ENCODE assay signal across 13 cellular contexts in the genomic region with DNA sequence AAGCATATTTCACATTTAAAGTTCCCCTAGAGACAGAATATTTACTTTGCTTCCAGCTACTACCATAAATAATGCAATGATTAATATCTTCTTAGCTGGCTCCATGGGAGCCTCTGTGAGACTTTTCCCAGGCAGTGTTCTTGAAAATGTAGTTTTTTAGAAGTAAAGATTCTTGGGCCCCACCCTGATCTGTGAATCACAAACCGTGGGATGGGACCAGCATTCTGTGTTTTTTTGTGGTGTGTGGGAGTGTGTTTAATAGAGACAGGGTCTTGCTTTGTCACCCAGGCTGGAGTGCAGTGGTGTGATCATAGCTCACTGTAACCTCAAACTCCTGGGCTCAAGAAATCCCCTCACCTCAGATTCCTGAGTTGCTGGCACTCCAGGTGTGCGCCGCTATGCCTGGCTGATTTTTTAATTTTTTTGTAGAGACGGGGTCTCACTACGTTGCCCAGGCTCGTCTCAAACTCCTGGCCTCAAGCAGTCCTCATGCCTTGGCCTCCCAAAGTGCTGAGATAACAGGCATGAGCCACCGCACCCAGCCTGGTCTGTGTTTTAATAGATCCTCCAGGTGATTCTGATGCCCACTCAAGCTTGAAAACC.
DNase-seq lines count a peak whose midpoint lies in the region; ATAC-seq and TF ChIP-seq lines count a peak whose summit lies in the region.
"Had no signal": no experiment of that assay in that cellular context is flagged by ENCODE, and none has a peak within 500 bp of the region (broad histone marks: within the 10 kb centered on the region; RNA-seq: fewer than 3 reads in every experiment).

No MANE protein-coding gene starts in this region.

- TF ChIP-seq CTCF in activated B cell treated with CpG ODN at 0.5 μM for 24 hours (IDR thresholded peaks at IDR 0.05) = no peak
- no peak for TF ChIP-seq CTCF in thyroid gland (IDR thresholded peaks at IDR 0.05)
- no peak for TF ChIP-seq CTCF in brain microvascular endothelial cell (IDR thresholded peaks at IDR 0.05; ENCODE audit: low read depth, low read length, missing control alignments)

- intact Hi-C loops in activated B cell treated with CpG ODN at 0.5 μM for 24 hours (cut with micrococcal nuclease) = no loop called here
- intact Hi-C loops in thyroid gland (cut with DNase I) = no loop called here

- no peaks in the 10 kb centered on the region for H3K9me3 Mint-ChIP-seq in activated B cell treated with CpG ODN at 0.5 μM for 24 hours
- H3K9me3 Mint-ChIP-seq in immature natural killer cell = no peaks in the 10 kb centered on the region

- peaks cover 85% of the 10 kb centered on the region for H3K36me3 Mint-ChIP-seq in activated B cell treated with CpG ODN at 0.5 μM for 24 hours (ENCODE audit: low read depth)
- H3K36me3 Mint-ChIP-seq in immature natural killer cell = peaks cover 17 to 63% (median 42%) of the 10 kb centered on the region in 3 donors

- in situ Hi-C loops in brain microvascular endothelial cell (cut with HindIII; ENCODE audit: low pct_ligation_motif_present, low sequenced_read_pairs) = no loop called here

- POLR2A ChIA-PET in activated B cell treated with CpG ODN at 0.5 μM for 24 hours (lab: Charles Lee) = interaction anchor here (0.8 to 5.8 kb wide), 2 partner anchors 8 to 21 kb away, joined by 4 to 49 read pairs; no protein-coding TSS in a partner anchor

- 56 to 62% methylated on average over 7 of the region's 7 CpGs for WGBS in thyroid gland, 2 donors

- no peaks in the 10 kb centered on the region for H3K27me3 Mint-ChIP-seq in activated B cell treated with CpG ODN at 0.5 μM for 24 hours
- peaks cover 0 to 19% (median 2%) of the 10 kb centered on the region in 3 donors for H3K27me3 Mint-ChIP-seq in immature natural killer cell (ENCODE audit: low read depth in 3 of 3)

- no peak for ATAC-seq in activated B cell treated with CpG ODN at 0.5 μM for 24 hours (ENCODE audit: low read depth)
- ATAC-seq in HG02588 (IDR thresholded peaks at IDR 0.05; ENCODE audit: unreplicated experiment) = no peak

- H3K4me3 ChIP-seq in thyroid gland (replicated peaks in 1 of 3) (no peak overlapping the region), brain microvascular endothelial cell (ENCODE audit: low read depth, low read length) (no peak overlapping the region)
- H3K4me3 ChIP-seq: SJCRH30 had no signal

- CTCF ChIA-PET in activated B cell treated with CpG ODN at 0.5 μM for 24 hours (lab: Charles Lee) = interaction anchor here (1.1 to 1.7 kb wide), 3 partner anchors 20 to 228 kb away, joined by 3 to 4 read pairs (median 3); no protein-coding TSS in a partner anchor

- TF ChIP-seq POLR2A in thyroid gland (IDR thresholded peaks at IDR 0.05) = no peak

- H3K4me1 ChIP-seq in thyroid gland = peaks cover 45 to 70% of the 10 kb centered on the region in 2 donors
- H3K4me1 ChIP-seq: SJCRH30 had no signal

- H3K36me3 ChIP-seq in thyroid gland = peaks cover 3 to 17% of the 10 kb centered on the region in 2 donors
- H3K36me3 ChIP-seq in brain microvascular endothelial cell (replicated peaks) = peaks cover 13% of the 10 kb centered on the region

- H3K27ac ChIP-seq in thyroid gland (peak overlapping the region in 2 of 3 donors; percentile 97 to 100), brain microvascular endothelial cell (no peak overlapping the region)
- H3K27ac ChIP-seq: SJCRH30 had no signal

- peak overlapping the region; percentile 70 for H3K27ac Mint-ChIP-seq in activated B cell treated with CpG ODN at 0.5 μM for 24 hours
- peak overlapping the region; percentile 4 to 87 (median 78) for H3K27ac Mint-ChIP-seq in immature natural killer cell

- H3K4me1 Mint-ChIP-seq in activated B cell treated with CpG ODN at 0.5 μM for 24 hours (peaks cover 60% of the 10 kb centered on the region), immature natural killer cell (peaks cover 60 to 89% of the 10 kb centered on the region in 2 donors)

- no peak overlapping the region for H3K4me3 Mint-ChIP-seq in activated B cell treated with CpG ODN at 0.5 μM for 24 hours
- H3K4me3 Mint-ChIP-seq in immature natural killer cell = no peak overlapping the region

- DNase-seq in stimulated activated CD4-positive, alpha-beta T cell treated with anti-CD3 and anti-CD28 coated beads, Interleukin-15, amount 100 ng/mL, for 24 hours = peak; percentile 47
- DNase-seq in stimulated activated CD4-positive, alpha-beta T cell treated with anti-CD3 and anti-CD28 coated beads, Interleukin-12 subunit alpha, Interleukin-12 subunit beta, amount 100 ng/mL, for 4 hours = no peak
- DNase-seq in activated B cell treated with CpG ODN at 0.5 μM for 24 hours (no peak), immature natural killer cell (no peak), thyroid gland (peak in 1 of 2 donors; percentile 34), brain microvascular endothelial cell (no peak), OCI-M1 (lab: John Stamatoyannopoulos, UW) (no peak)
- DNase-seq: central memory CD4-positive, alpha-beta T cell; DMS53; H7; NCI-H1092 treated with DMSO at 0.1 percent for 48 hours; SJCRH30 had no signal

- H3K27me3 ChIP-seq in thyroid gland = no peaks in the 10 kb centered on the region
- H3K27me3 ChIP-seq in brain microvascular endothelial cell (replicated peaks) = no peaks in the 10 kb centered on the region
- H3K27me3 ChIP-seq: SJCRH30 had no signal

- H3K9me3 ChIP-seq in thyroid gland = no peaks in the 10 kb centered on the region
- H3K9me3 ChIP-seq: SJCRH30 had no signal
